14 cellular contexts compared by ENCODE assay signal in genomic region chr10:114506874-114507385, GRCh38.
DNase-seq lines count a peak whose midpoint lies in the region; ATAC-seq and TF ChIP-seq lines count a peak whose summit lies in the region.
"Had no signal": no experiment of that assay in that cellular context is flagged by ENCODE, and none has a peak within 500 bp of the region (broad histone marks: within the 10 kb centered on the region; RNA-seq: fewer than 3 reads in every experiment).

No MANE protein-coding gene starts in this region.

- H3K4me3 ChIP-seq in esophagus squamous epithelium, result no peak overlapping the region

- no peak for DNase-seq in CD4-positive, alpha-beta T cell
- no peak for DNase-seq in T-cell
- no peak for DNase-seq in esophagus squamous epithelium (lab: John Stamatoyannopoulos, UW)
- no peak for DNase-seq in progenitor cell of endocrine pancreas (ENCODE audit: low spot score, unreplicated experiment)
- DNase-seq in COLO829 (ENCODE audit: low spot score), result no peak
- no peak for DNase-seq in effector CD4-positive, alpha-beta T cell
- DNase-seq: activated CD4-positive, alpha-beta T cell treated with anti-CD3 and anti-CD28 coated beads, Interleukin-2, amount 50 U/mL, for 48 hours; activated naive CD4-positive, alpha-beta T cell treated with Interleukin-2 at 50 U/mL for 16 hours; foreskin melanocyte; H9; stimulated activated CD8-positive, alpha-beta memory T cell treated with anti-CD3 and anti-CD28 coated beads, Interleukin-4, amount 100 ng/mL, for 48 hours had no signal

- H3K4me1 ChIP-seq in esophagus squamous epithelium, result peaks cover 25 to 81% (median 46%) of the 10 kb centered on the region in 3 donors

- no peak overlapping the region for H3K27ac ChIP-seq in CD4-positive, alpha-beta T cell (ENCODE audit: low read depth, low read length)
- H3K27ac ChIP-seq in esophagus squamous epithelium, result peak overlapping the region; percentile 61 to 95 (median 90)

- H3K4me1 Mint-ChIP-seq in CD4-positive, alpha-beta T cell (ENCODE audit: low read depth), result peaks cover 91% of the 10 kb centered on the region
- H3K4me1 Mint-ChIP-seq in T-cell (peaks cover 91 to 94% (median 92%) of the 10 kb centered on the region in 3 donors), progenitor cell of endocrine pancreas (ENCODE audit: low read depth) (peaks cover 30% of the 10 kb centered on the region)

- H3K36me3 Mint-ChIP-seq in CD4-positive, alpha-beta T cell (ENCODE audit: low read depth), result peaks cover 79% of the 10 kb centered on the region
- peaks cover 57% of the 10 kb centered on the region for H3K36me3 Mint-ChIP-seq in T-cell
- H3K36me3 Mint-ChIP-seq in progenitor cell of endocrine pancreas (ENCODE audit: insufficient read depth), result peaks cover 4% of the 10 kb centered on the region

- peak overlapping the region; percentile 47 for H3K27ac Mint-ChIP-seq in CD4-positive, alpha-beta T cell
- H3K27ac Mint-ChIP-seq in T-cell (peak overlapping the region; percentile 62 to 84), progenitor cell of endocrine pancreas (peak overlapping the region; percentile 58)

- TF ChIP-seq POLR2A in esophagus squamous epithelium (IDR thresholded peaks at IDR 0.05), result no peak

- POLR2A ChIA-PET in CD4-positive, alpha-beta T cell (lab: Charles Lee), result interaction anchor here (0.8 to 2.2 kb wide), 3 partner anchors 20 to 156 kb away, joined by 3 to 13 read pairs (median 4); no protein-coding TSS in a partner anchor
- POLR2A ChIA-PET in T-cell (lab: Charles Lee), result interaction anchor here in 1 of 2 donors (0.9 kb wide), 1 partner anchor 11 kb away, joined by 3 read pairs; no protein-coding TSS in a partner anchor

- H3K9me3 ChIP-seq in CD4-positive, alpha-beta T cell (ENCODE audit: control insufficient read depth, low read length), result no peaks in the 10 kb centered on the region
- H3K9me3 ChIP-seq in esophagus squamous epithelium, result no peaks in the 10 kb centered on the region
- H3K9me3 ChIP-seq: BE2C had no signal

- intact Hi-C loops in CD4-positive, alpha-beta T cell (cut with DNase I, micrococcal nuclease), result loop anchor here in 1 of 2 experiments (5.0 kb wide), 1 partner anchor 40 kb away; no protein-coding TSS in a partner anchor
- intact Hi-C loops in esophagus squamous epithelium (cut with DNase I), result no loop called here

- H3K27me3 Mint-ChIP-seq in CD4-positive, alpha-beta T cell, result no peaks in the 10 kb centered on the region
- no peaks in the 10 kb centered on the region for H3K27me3 Mint-ChIP-seq in T-cell
- no peaks in the 10 kb centered on the region for H3K27me3 Mint-ChIP-seq in progenitor cell of endocrine pancreas

- H3K36me3 ChIP-seq in esophagus squamous epithelium, result peaks cover 0 to 28% (median 0%) of the 10 kb centered on the region in 3 donors

- WGBS in esophagus squamous epithelium, 2 donors, result 51 to 59% methylated on average over 3 of the region's 3 CpGs

- H3K9me3 Mint-ChIP-seq in CD4-positive, alpha-beta T cell, result no peaks in the 10 kb centered on the region
- H3K9me3 Mint-ChIP-seq in T-cell (no peaks in the 10 kb centered on the region), progenitor cell of endocrine pancreas (ENCODE audit: low read depth) (peaks cover 4% of the 10 kb centered on the region)
- H3K9me3 Mint-ChIP-seq: H9 had no signal

- H3K27me3 ChIP-seq in CD4-positive, alpha-beta T cell (ENCODE audit: control insufficient read depth, insufficient read depth, low read length), result no peaks in the 10 kb centered on the region
- no peaks in the 10 kb centered on the region for H3K27me3 ChIP-seq in esophagus squamous epithelium
- H3K27me3 ChIP-seq: BE2C had no signal

- no peak for TF ChIP-seq CTCF in CD4-positive, alpha-beta T cell (IDR thresholded peaks at IDR 0.05)
- TF ChIP-seq CTCF in esophagus squamous epithelium (IDR thresholded peaks at IDR 0.05) (no peak), progenitor cell of endocrine pancreas (IDR thresholded peaks at IDR 0.05; ENCODE audit: unreplicated experiment) (no peak)

- ATAC-seq in CD4-positive, alpha-beta T cell (ENCODE audit: poor library complexity), result no peak
- ATAC-seq in T-cell (replicated peaks in 1 of 4), result no peak
- no peak for ATAC-seq in HG02885 (IDR thresholded peaks at IDR 0.05; ENCODE audit: poor library complexity, unreplicated experiment)
- no peak for ATAC-seq in GM19351 (IDR thresholded peaks at IDR 0.05; ENCODE audit: unreplicated experiment)

- peak overlapping the region; percentile 65 for H3K4me3 Mint-ChIP-seq in CD4-positive, alpha-beta T cell
- H3K4me3 Mint-ChIP-seq in T-cell (peak overlapping the region in 1 of 3 donors; percentile 56), progenitor cell of endocrine pancreas (ENCODE audit: low read depth) (no peak overlapping the region)
- H3K4me3 Mint-ChIP-seq: H9 had no signal

- CTCF ChIA-PET in CD4-positive, alpha-beta T cell (lab: Charles Lee), result interaction anchor here (0.6 to 1.3 kb wide), 2 partner anchors 12 to 145 kb away, joined by 3 read pairs; no protein-coding TSS in a partner anchor
- CTCF ChIA-PET in T-cell (lab: Charles Lee), result interaction anchor here in 1 of 2 donors (0.5 kb wide), 1 partner anchor 9 kb away, joined by 3 read pairs; no protein-coding TSS in a partner anchor
